Comparison of ENCODE assay signal across 11 cellular contexts in genomic region chr4:176270669-176271068, GRCh38. TPM values are rescaled to one million over a fixed set of nuclear protein-coding genes. Genes with fewer than 3 reads are reported as not detected.
DNase-seq lines count a peak whose midpoint lies in the region; ATAC-seq, FAIRE-seq and TF ChIP-seq lines count a peak whose summit lies in the region.
"Had no signal": no experiment of that assay in that cellular context is flagged by ENCODE, and none has a peak within 500 bp of the region (broad histone marks: within the 10 kb centered on the region; RNA-seq: fewer than 3 reads in every experiment).

No MANE protein-coding gene starts in this region.

- CTCF ChIA-PET in endothelial cell of umbilical vein (lab: Charles Lee): interaction anchor here (1.6 kb wide), 1 partner anchor 11 kb away, joined by 3 read pairs; no protein-coding TSS in a partner anchor
- CTCF ChIA-PET in activated CD4-positive, alpha-beta T cell treated with anti-CD3 and anti-CD28 coated beads for 36 hours (lab: Charles Lee): no interaction called here

- peaks cover 0 to 2% of the 10 kb centered on the region in 2 experiments for H3K27me3 ChIP-seq in endothelial cell of umbilical vein (ENCODE audit: control insufficient read depth in 2 of 2, insufficient read depth in 2 of 2, low read length in 2 of 2)
- H3K27me3 ChIP-seq: BLaER1 had no signal

- TF ChIP-seq POLR2A in endothelial cell of umbilical vein (IDR thresholded peaks at IDR 0.05; ENCODE audit: low read depth, low read length): no peak

- no peak overlapping the region for H3K4me3 Mint-ChIP-seq in activated CD4-positive, alpha-beta T cell treated with anti-CD3 and anti-CD28 coated beads for 36 hours

- DNase-seq in NCI-H1417 (lab: John Stamatoyannopoulos, UW) (peak; percentile 9 to 63 (median 21)), NCI-H1417 treated with DMSO at 0.1 percent for 48 hours (lab: John Stamatoyannopoulos, UW) (no peak), NCI-H2196 (lab: John Stamatoyannopoulos, UW; ENCODE audit: unreplicated experiment) (peak; percentile 18), endothelial cell of umbilical vein (ENCODE audit: low read depth, low spot score) (peak; percentile 43), renal cortical epithelial cell (ENCODE audit: low read depth) (peak; percentile 99), T-helper 1 cell (no peak)
- DNase-seq in activated CD4-positive, alpha-beta T cell treated with anti-CD3 and anti-CD28 coated beads for 36 hours: no peak
- DNase-seq: left ventricle myocardium inferior, NCI-H2081 treated with DMSO at 0.1 percent for 48 hours had no signal

- TF ChIP-seq CTCF in endothelial cell of umbilical vein (IDR thresholded peaks at IDR 0.05; ENCODE audit: extremely low read depth in 1 of 2, insufficient read depth in 1 of 2, low read depth in 1 of 2, low read length in 2 of 2): no peak

- BruUV-seq in endothelial cell of umbilical vein (replicated peaks; lab: Mats Ljungman, UMichigan): no TSS peak

- H3K27ac Mint-ChIP-seq in activated CD4-positive, alpha-beta T cell treated with anti-CD3 and anti-CD28 coated beads for 36 hours: no peak overlapping the region

- no peaks in the 10 kb centered on the region for H4K20me1 ChIP-seq in endothelial cell of umbilical vein (replicated peaks; ENCODE audit: control insufficient read depth, extremely low read depth, insufficient read depth, low read length)
- H4K20me1 ChIP-seq: BLaER1 had no signal

- H3K9me1 ChIP-seq in endothelial cell of umbilical vein (replicated peaks; ENCODE audit: control insufficient read depth, extremely low read depth, insufficient read depth, low read length): no peaks in the 10 kb centered on the region

- no peak for FAIRE-seq in endothelial cell of umbilical vein (lab: Jason Lieb, UNC)

- dilution Hi-C loops in endothelial cell of umbilical vein (cut with MboI; ENCODE audit: extremely low pct_ligation_motif_present, low sequenced_read_pairs): no loop called here

- no peak overlapping the region for H2AFZ ChIP-seq in endothelial cell of umbilical vein (ENCODE audit: low read depth, low read length)

- H3K4me3 ChIP-seq in endothelial cell of umbilical vein (replicated peaks in 1 of 3; ENCODE audit: insufficient read depth in 1 of 3, low read depth in 1 of 3, low read length in 3 of 3): no peak overlapping the region
- H3K4me3 ChIP-seq: BLaER1, left ventricle myocardium inferior had no signal

- H3K4me1 Mint-ChIP-seq in activated CD4-positive, alpha-beta T cell treated with anti-CD3 and anti-CD28 coated beads for 36 hours: no peaks in the 10 kb centered on the region

- H3K9me3 Mint-ChIP-seq in activated CD4-positive, alpha-beta T cell treated with anti-CD3 and anti-CD28 coated beads for 36 hours (ENCODE audit: low read depth): no peaks in the 10 kb centered on the region

- peaks cover 6% of the 10 kb centered on the region for H3K27me3 Mint-ChIP-seq in activated CD4-positive, alpha-beta T cell treated with anti-CD3 and anti-CD28 coated beads for 36 hours

- H3K9me3 ChIP-seq in endothelial cell of umbilical vein (replicated peaks; ENCODE audit: control insufficient read depth, insufficient read depth, low read length): no peaks in the 10 kb centered on the region
- H3K9me3 ChIP-seq: BLaER1, left ventricle myocardium inferior had no signal

- POLR2A ChIA-PET in endothelial cell of umbilical vein (lab: Charles Lee): no interaction called here
- POLR2A ChIA-PET in activated CD4-positive, alpha-beta T cell treated with anti-CD3 and anti-CD28 coated beads for 36 hours (lab: Charles Lee): no interaction called here

- no peaks in the 10 kb centered on the region for H3K79me2 ChIP-seq in endothelial cell of umbilical vein (ENCODE audit: control insufficient read depth, insufficient read depth, low read length)

- no peaks in the 10 kb centered on the region for H3K36me3 Mint-ChIP-seq in activated CD4-positive, alpha-beta T cell treated with anti-CD3 and anti-CD28 coated beads for 36 hours (ENCODE audit: low read depth)

- H3K9ac ChIP-seq in endothelial cell of umbilical vein (replicated peaks; ENCODE audit: extremely low read depth, insufficient read depth, low read length): no peak overlapping the region
- H3K9ac ChIP-seq: BLaER1 had no signal

- H3K36me3 ChIP-seq in endothelial cell of umbilical vein (ENCODE audit: control insufficient read depth in 2 of 2, extremely low read depth in 1 of 2, insufficient read depth in 2 of 2, low read length in 2 of 2): no peaks in the 10 kb centered on the region
- H3K36me3 ChIP-seq: BLaER1, left ventricle myocardium inferior had no signal

- no peak overlapping the region for H3K27ac ChIP-seq in endothelial cell of umbilical vein (ENCODE audit: insufficient read depth, low read depth, low read length)
- H3K27ac ChIP-seq: BLaER1, left ventricle myocardium inferior had no signal

- ATAC-seq in activated CD4-positive, alpha-beta T cell treated with anti-CD3 and anti-CD28 coated beads for 36 hours: no peak
- no peak for ATAC-seq in GM18873 (IDR thresholded peaks at IDR 0.05; ENCODE audit: low FRiP score, unreplicated experiment)

- intact Hi-C loops in endothelial cell of umbilical vein (cut with micrococcal nuclease): no loop called here
- intact Hi-C loops in activated CD4-positive, alpha-beta T cell treated with anti-CD3 and anti-CD28 coated beads for 36 hours (cut with DNase I, micrococcal nuclease): no loop called here

- H3K4me2 ChIP-seq in endothelial cell of umbilical vein (ENCODE audit: insufficient read depth, low read length): no peak overlapping the region
- H3K4me2 ChIP-seq: BLaER1 had no signal

- no peaks in the 10 kb centered on the region for H3K4me1 ChIP-seq in endothelial cell of umbilical vein (ENCODE audit: control insufficient read depth, extremely low read depth, insufficient read depth, low read length)
- H3K4me1 ChIP-seq: BLaER1, left ventricle myocardium inferior had no signal

TF ChIP-seq in endothelial cell of umbilical vein, 7 proteins besides CTCF, POLR2A, EP300 and RAD21:
- no peak for TF ChIP-seq EZH2 (IDR thresholded peaks at IDR 0.05; ENCODE audit: borderline replicate concordance, low read depth, low read length, severe bottlenecking)
- TF ChIP-seq FOS (IDR thresholded peaks at IDR 0.05; ENCODE audit: borderline replicate concordance, insufficient read depth, low read length): peak; percentile 67
- TF ChIP-seq JUN (IDR thresholded peaks at IDR 0.05; ENCODE audit: borderline replicate concordance, insufficient read depth, insufficient read length, low read depth): peak; percentile 1
- no peak for TF ChIP-seq MYC (IDR thresholded peaks at IDR 0.05; ENCODE audit: low read depth, low read length)
- no peak for TF ChIP-seq POLR2AphosphoS5 (IDR thresholded peaks at IDR 0.05; ENCODE audit: insufficient read depth, low read depth, low read length)

RNA-seq across cellular contexts. Expression of gene ASB5, which starts 1.6 kb away (rescaled TPM):
- total RNA-seq in endothelial cell of umbilical vein (not detected in 2 replicates), renal cortical epithelial cell (0.50 and 0.69 TPM in 2 replicates)
- polyA plus RNA-seq in endothelial cell of umbilical vein: not detected in 2 replicates
- polyA plus RNA-seq in endothelial cell of umbilical vein (2011; cell fraction: cytosol; rRNA removed): not detected in 2 replicates
- 0.04 TPM in 1 of 2 replicates, not detected in the other for polyA plus RNA-seq in endothelial cell of umbilical vein (2011; cell fraction: nucleus; rRNA removed)
- polyA plus RNA-seq in endothelial cell of umbilical vein (2012): not detected in 2 replicates
- not detected in 2 replicates for polyA minus RNA-seq in endothelial cell of umbilical vein
- polyA minus RNA-seq in endothelial cell of umbilical vein (2011; cell fraction: cytosol; rRNA and poly(A)+ RNA removed): not detected
- not detected in 2 replicates for polyA minus RNA-seq in endothelial cell of umbilical vein (2011; cell fraction: nucleus; rRNA and poly(A)+ RNA removed)
- not detected for total RNA-seq in activated CD4-positive, alpha-beta T cell treated with anti-CD3 and anti-CD28 coated beads for 36 hours

RNA-seq across cellular contexts. Expression of gene SPCS3, which starts 49.1 kb away (rescaled TPM):
- total RNA-seq in endothelial cell of umbilical vein (179 and 183 TPM in 2 replicates), renal cortical epithelial cell (107 and 170 TPM in 2 replicates)
- 25.4 and 36.4 TPM in 2 replicates for polyA plus RNA-seq in endothelial cell of umbilical vein
- polyA plus RNA-seq in endothelial cell of umbilical vein (2011; cell fraction: cytosol; rRNA removed): 31.0 and 36.5 TPM in 2 replicates
- polyA plus RNA-seq in endothelial cell of umbilical vein (2011; cell fraction: nucleus; rRNA removed): 49.4 and 73.0 TPM in 2 replicates
- 71.9 and 75.1 TPM in 2 replicates for polyA plus RNA-seq in endothelial cell of umbilical vein (2012)
- polyA minus RNA-seq in endothelial cell of umbilical vein: 37.2 and 49.0 TPM in 2 replicates
- 31.7 TPM for polyA minus RNA-seq in endothelial cell of umbilical vein (2011; cell fraction: cytosol; rRNA and poly(A)+ RNA removed)
- polyA minus RNA-seq in endothelial cell of umbilical vein (2011; cell fraction: nucleus; rRNA and poly(A)+ RNA removed): 131 and 158 TPM in 2 replicates
- 100 to 1,000 TPM; 120 to 142 TPM for total RNA-seq in activated CD4-positive, alpha-beta T cell treated with anti-CD3 and anti-CD28 coated beads for 36 hours

Comparison
In these comparisons a context has a peak if more than half of its experiments do, and no peak if none do; other contexts are left out.
1. DNase-seq: peak in NCI-H1417 (3 of 3), NCI-H2196 (single experiment), endothelial cell of umbilical vein (single experiment) and renal cortical epithelial cell (single experiment); none in NCI-H1417 treated with DMSO at 0.1 percent for 48 hours (single experiment), activated CD4-positive, alpha-beta T cell treated with anti-CD3 and anti-CD28 coated beads for 36 hours (single experiment) and T-helper 1 cell (0 of 5).